In the genomic region with DNA sequence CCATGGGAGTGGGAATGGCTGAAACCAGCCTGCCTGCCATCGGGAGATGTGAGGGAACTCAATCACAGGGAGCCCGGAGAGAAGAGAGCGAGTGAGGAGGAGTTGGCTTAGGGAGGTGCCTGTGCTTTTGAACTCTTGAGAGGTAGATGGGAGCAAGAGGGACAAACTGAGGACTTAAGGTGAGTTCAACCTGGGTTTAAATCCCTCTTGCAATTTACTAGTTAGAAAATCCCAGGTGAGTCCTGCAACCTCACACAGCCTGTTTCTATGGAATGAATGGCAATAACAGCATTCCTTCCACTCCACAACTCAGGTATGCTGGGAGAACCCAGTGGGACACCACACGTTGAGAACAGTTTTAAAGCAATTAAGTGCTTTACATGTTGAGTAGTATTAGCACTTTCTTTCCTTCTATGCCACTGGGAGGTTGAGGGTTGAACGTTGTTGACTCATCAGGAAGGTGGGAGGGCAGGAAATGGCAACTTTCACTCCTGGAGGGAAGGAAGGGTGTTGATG, we compare ENCODE assay signal across 23 cellular contexts. TPM values are rescaled to one million over a fixed set of nuclear protein-coding genes. Genes with fewer than 3 reads are reported as not detected.
DNase-seq lines count a peak whose midpoint lies in the region; ATAC-seq and TF ChIP-seq lines count a peak whose summit lies in the region.
"Had no signal": no experiment of that assay in that cellular context is flagged by ENCODE, and none has a peak within 500 bp of the region (broad histone marks: within the 10 kb centered on the region; RNA-seq: fewer than 3 reads in every experiment).

No MANE protein-coding gene starts in this region.

- CTCF ChIA-PET in A673 (lab: Charles Lee) (no interaction called here), HEK293T (lab: Yijun Ruan, JAX) (no interaction called here)
- CTCF ChIA-PET in activated CD8-positive, alpha-beta memory T cell treated with anti-CD3 and anti-CD28 coated beads, Interleukin-2, amount 10 ng/mL, durations not matched to agents 7 days and 5 days (lab: Charles Lee), result no interaction called here

- no peak overlapping the region for H3K4me2 ChIP-seq in Karpas-422 (ENCODE audit: low read depth, low read length, poor library complexity, severe bottlenecking)
- H3K4me2 ChIP-seq: BLaER1 had no signal

- no peak for TF ChIP-seq CTCF in A673 (conservative IDR thresholded peaks at IDR 0.05; ENCODE audit: low read depth, low read length)

- H3K9me3 ChIP-seq in A673 (ENCODE audit: low read depth, low read length, poor library complexity, severe bottlenecking) (no peaks in the 10 kb centered on the region), HUES48 (ENCODE audit: control insufficient read depth, insufficient read depth, low read length) (no peaks in the 10 kb centered on the region), Karpas-422 (ENCODE audit: low read length) (no peaks in the 10 kb centered on the region)
- H3K9me3 ChIP-seq: BLaER1, Caco-2, pancreas, uterus had no signal

- no peak for ATAC-seq in activated CD8-positive, alpha-beta memory T cell treated with anti-CD3 and anti-CD28 coated beads, Interleukin-2, amount 10 ng/mL, durations not matched to agents 7 days and 5 days
- ATAC-seq: naive thymus-derived CD8-positive, alpha-beta T cell; sciatic nerve had no signal

- no peaks in the 10 kb centered on the region for H3K27me3 ChIP-seq in A673 (replicated peaks; ENCODE audit: insufficient read depth, low read depth, low read length, poor library complexity)
- H3K27me3 ChIP-seq in HUES48 (ENCODE audit: control insufficient read depth, insufficient read depth, low read length), result no peaks in the 10 kb centered on the region
- no peaks in the 10 kb centered on the region for H3K27me3 ChIP-seq in Karpas-422 (ENCODE audit: low read length)
- H3K27me3 ChIP-seq: BLaER1, pancreas, uterus had no signal

- no TSS peak for BruUV-seq in A673 (replicated peaks; lab: Mats Ljungman, UMichigan)

- peaks cover 13% of the 10 kb centered on the region for H3K27me3 Mint-ChIP-seq in activated CD8-positive, alpha-beta memory T cell treated with anti-CD3 and anti-CD28 coated beads, Interleukin-2, amount 10 ng/mL, durations not matched to agents 7 days and 5 days

- DNase-seq in A673 (ENCODE audit: low spot score) (peak; percentile 85), dermis blood vessel endothelial cell (peak; percentile 37), iPS-NIHi11 (ENCODE audit: low spot score) (peak; percentile 20), HEK293T (ENCODE audit: extremely low spot score) (no peak), DMS53 (lab: John Stamatoyannopoulos, UW) (no peak), Karpas-422 (no peak)
- no peak for DNase-seq in activated CD8-positive, alpha-beta memory T cell treated with anti-CD3 and anti-CD28 coated beads, Interleukin-2, amount 10 ng/mL, durations not matched to agents 7 days and 5 days
- DNase-seq: Caco-2; effector memory CD4-positive, alpha-beta T cell; mesenchymal stem cell; naive thymus-derived CD8-positive, alpha-beta T cell; NCI-H2081 treated with DMSO at 0.1 percent for 48 hours; NCI-H510A; pancreas; T1000; uterus had no signal

- intact Hi-C loops in A673 (cut with micrococcal nuclease; ENCODE audit: unreplicated experiment), result no loop called here

- H3K4me1 ChIP-seq in A673 (ENCODE audit: insufficient read depth, low read length, poor library complexity, severe bottlenecking), result peaks cover 17% of the 10 kb centered on the region
- peaks cover 33% of the 10 kb centered on the region for H3K4me1 ChIP-seq in HUES48 (ENCODE audit: control insufficient read depth, insufficient read depth, low read length)
- no peaks in the 10 kb centered on the region for H3K4me1 ChIP-seq in Karpas-422 (ENCODE audit: low read length)
- H3K4me1 ChIP-seq: BLaER1, Caco-2, pancreas, uterus had no signal

- no peaks in the 10 kb centered on the region for H3K79me2 ChIP-seq in Karpas-422 (ENCODE audit: low read length)

- no peak overlapping the region for H3K27ac Mint-ChIP-seq in activated CD8-positive, alpha-beta memory T cell treated with anti-CD3 and anti-CD28 coated beads, Interleukin-2, amount 10 ng/mL, durations not matched to agents 7 days and 5 days
- H3K27ac Mint-ChIP-seq: activated naive CD8-positive, alpha-beta T cell; activated T-helper 1 cell treated with anti-CD3 and anti-CD28 coated beads, Interleukin-12 subunit alpha, Interleukin-12 subunit beta, Interleukin-2, Interleukin-4 antibody, amounts not matched to agents 30 ng/mL and 10 ng/mL and 1 ng/mL, durations not matched to agents 14 hours and 24 hours and 36 hours; naive thymus-derived CD8-positive, alpha-beta T cell had no signal

- no peak overlapping the region for H3K4me3 Mint-ChIP-seq in activated CD8-positive, alpha-beta memory T cell treated with anti-CD3 and anti-CD28 coated beads, Interleukin-2, amount 10 ng/mL, durations not matched to agents 7 days and 5 days
- H3K4me3 Mint-ChIP-seq: activated naive CD8-positive, alpha-beta T cell; activated T-helper 1 cell treated with anti-CD3 and anti-CD28 coated beads, Interleukin-12 subunit alpha, Interleukin-12 subunit beta, Interleukin-2, Interleukin-4 antibody, amounts not matched to agents 30 ng/mL and 10 ng/mL and 1 ng/mL, durations not matched to agents 14 hours and 24 hours and 36 hours; naive thymus-derived CD8-positive, alpha-beta T cell had no signal

- H3K36me3 Mint-ChIP-seq in activated CD8-positive, alpha-beta memory T cell treated with anti-CD3 and anti-CD28 coated beads, Interleukin-2, amount 10 ng/mL, durations not matched to agents 7 days and 5 days, result no peaks in the 10 kb centered on the region
- H3K36me3 Mint-ChIP-seq: activated naive CD8-positive, alpha-beta T cell; naive thymus-derived CD8-positive, alpha-beta T cell had no signal

- H3K36me3 ChIP-seq in A673 (ENCODE audit: insufficient read depth, low read length, poor library complexity, severe bottlenecking), result no peaks in the 10 kb centered on the region
- no peaks in the 10 kb centered on the region for H3K36me3 ChIP-seq in HUES48 (ENCODE audit: control insufficient read depth, insufficient read depth, low read length)
- no peaks in the 10 kb centered on the region for H3K36me3 ChIP-seq in Karpas-422 (ENCODE audit: insufficient read depth, low read length)
- H3K36me3 ChIP-seq: BLaER1, pancreas, uterus had no signal

- H4K20me1 ChIP-seq in Karpas-422 (ENCODE audit: insufficient read depth, low read depth, low read length), result no peaks in the 10 kb centered on the region
- H4K20me1 ChIP-seq: BLaER1 had no signal

- no peaks in the 10 kb centered on the region for H3K9me2 ChIP-seq in Karpas-422 (replicated peaks; ENCODE audit: insufficient read depth, low read length)

- H3K4me3 ChIP-seq in A673 (ENCODE audit: low read depth, low read length, poor library complexity, severe bottlenecking), result no peak overlapping the region
- no peak overlapping the region for H3K4me3 ChIP-seq in HUES48 (ENCODE audit: low read depth, low read length)
- no peak overlapping the region for H3K4me3 ChIP-seq in Karpas-422 (ENCODE audit: low read length)
- H3K4me3 ChIP-seq: BLaER1, pancreas, uterus had no signal

- POLR2A ChIA-PET in A673 (lab: Charles Lee; ENCODE audit: low non-redundant PET) (no interaction called here), HEK293T (lab: Yijun Ruan, JAX) (no interaction called here)

- no peak overlapping the region for H3K9ac ChIP-seq in HUES48 (ENCODE audit: low read depth, low read length)
- no peak overlapping the region for H3K9ac ChIP-seq in Karpas-422 (ENCODE audit: low read length)
- H3K9ac ChIP-seq: BLaER1 had no signal

- H3K4me1 Mint-ChIP-seq in activated CD8-positive, alpha-beta memory T cell treated with anti-CD3 and anti-CD28 coated beads, Interleukin-2, amount 10 ng/mL, durations not matched to agents 7 days and 5 days, result no peaks in the 10 kb centered on the region
- H3K4me1 Mint-ChIP-seq: naive thymus-derived CD8-positive, alpha-beta T cell had no signal

- H3K27ac ChIP-seq in A673 (ENCODE audit: low read depth, low read length, poor library complexity, severe bottlenecking) (no peak overlapping the region), HUES48 (ENCODE audit: low read depth, low read length) (peak overlapping the region; percentile 87), Karpas-422 (ENCODE audit: low read length) (no peak overlapping the region)
- H3K27ac ChIP-seq: BLaER1, pancreas, uterus had no signal

- no peaks in the 10 kb centered on the region for H3K9me3 Mint-ChIP-seq in activated CD8-positive, alpha-beta memory T cell treated with anti-CD3 and anti-CD28 coated beads, Interleukin-2, amount 10 ng/mL, durations not matched to agents 7 days and 5 days (ENCODE audit: low read depth)
- H3K9me3 Mint-ChIP-seq: activated T-helper 1 cell treated with anti-CD3 and anti-CD28 coated beads, Interleukin-12 subunit alpha, Interleukin-12 subunit beta, Interleukin-2, Interleukin-4 antibody, amounts not matched to agents 30 ng/mL and 10 ng/mL and 1 ng/mL, durations not matched to agents 14 hours and 24 hours and 36 hours; naive thymus-derived CD8-positive, alpha-beta T cell had no signal

- no peak overlapping the region for H2AFZ ChIP-seq in Karpas-422 (ENCODE audit: low read length)

TF ChIP-seq in HEK293T, 16 proteins besides CTCF, POLR2A, EP300 and RAD21 (continues in another document):
- TF ChIP-seq FOXK2 (IDR thresholded peaks at IDR 0.05), result no peak
- no peak for TF ChIP-seq LEF1 (IDR thresholded peaks at IDR 0.05; ENCODE audit: borderline replicate concordance)
- no peak for TF ChIP-seq ARNT (IDR thresholded peaks at IDR 0.05)
- no peak for TF ChIP-seq NFRKB (IDR thresholded peaks at IDR 0.05)
- no peak for TF ChIP-seq SUZ12 (IDR thresholded peaks at IDR 0.05)
- TF ChIP-seq FOXM1 (IDR thresholded peaks at IDR 0.05; ENCODE audit: borderline replicate concordance), result no peak
- no peak for TF ChIP-seq SP1 (IDR thresholded peaks at IDR 0.05)
- TF ChIP-seq HDGF (IDR thresholded peaks at IDR 0.05; ENCODE audit: borderline replicate concordance), result no peak
- no peak for TF ChIP-seq BHLHE40 (IDR thresholded peaks at IDR 0.05; ENCODE audit: borderline replicate concordance)
- TF ChIP-seq FOXA1 (IDR thresholded peaks at IDR 0.05), result no peak
- TF ChIP-seq ZNF384 (IDR thresholded peaks at IDR 0.05), result no peak
- no peak for TF ChIP-seq ELF4 (IDR thresholded peaks at IDR 0.05)
- TF ChIP-seq, protein P1, sequence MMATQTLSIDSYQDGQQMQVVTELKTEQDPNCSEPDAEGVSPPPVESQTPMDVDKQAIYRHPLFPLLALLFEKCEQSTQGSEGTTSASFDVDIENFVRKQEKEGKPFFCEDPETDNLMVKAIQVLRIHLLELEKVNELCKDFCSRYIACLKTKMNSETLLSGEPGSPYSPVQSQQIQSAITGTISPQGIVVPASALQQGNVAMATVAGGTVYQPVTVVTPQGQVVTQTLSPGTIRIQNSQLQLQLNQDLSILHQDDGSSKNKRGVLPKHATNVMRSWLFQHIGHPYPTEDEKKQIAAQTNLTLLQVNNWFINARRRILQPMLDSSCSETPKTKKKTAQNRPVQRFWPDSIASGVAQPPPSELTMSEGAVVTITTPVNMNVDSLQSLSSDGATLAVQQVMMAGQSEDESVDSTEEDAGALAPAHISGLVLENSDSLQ (IDR thresholded peaks at IDR 0.05), result no peak

RNA-seq across cellular contexts. Expression of a gene that starts 57.3 kb away (rescaled TPM):
- total RNA-seq in A673 (2021) (not detected in 2 replicates), dermis blood vessel endothelial cell (0.65 TPM in 1 of 2 replicates, not detected in the other)
- not detected for total RNA-seq in activated CD8-positive, alpha-beta memory T cell treated with anti-CD3 and anti-CD28 coated beads, Interleukin-2, amount 10 ng/mL, durations not matched to agents 7 days and 5 days
- total RNA-seq in Karpas-422 (2014; rRNA removed; shearing (Covaris generic); ENCODE audit: low replicate concordance), result not detected in 2 replicates
- total RNA-seq: activated T-helper 1 cell treated with anti-CD3 and anti-CD28 coated beads, Interleukin-12 subunit alpha, Interleukin-12 subunit beta, Interleukin-2, Interleukin-4 antibody, amounts not matched to agents 30 ng/mL and 10 ng/mL and 1 ng/mL, durations not matched to agents 14 hours and 24 hours and 36 hours; astrocyte; HT-29; naive thymus-derived CD8-positive, alpha-beta T cell had no signal

Comparison
In these comparisons a context has a peak if more than half of its experiments do, and no peak if none do; other contexts are left out.
1. DNase-seq: peak in A673 (single experiment), dermis blood vessel endothelial cell (single experiment) and iPS-NIHi11 (single experiment); none in HEK293T (single experiment), activated CD8-positive, alpha-beta memory T cell treated with anti-CD3 and anti-CD28 coated beads, Interleukin-2, amount 10 ng/mL, durations not matched to agents 7 days and 5 days (single experiment), DMS53 (single experiment) and Karpas-422 (single experiment).